ENCODE assay signal across 22 cellular contexts in genomic region chr2:228507231-228507824, GRCh38.
DNase-seq lines count a peak whose midpoint lies in the region; TF ChIP-seq lines count a peak whose summit lies in the region.
"Had no signal": no experiment of that assay in that cellular context is flagged by ENCODE, and none has a peak within 500 bp of the region (broad histone marks: within the 10 kb centered on the region; RNA-seq: fewer than 3 reads in every experiment).

No MANE protein-coding gene starts in this region.

- no peaks in the 10 kb centered on the region for H3K9me3 ChIP-seq in HUES48 (ENCODE audit: control insufficient read depth, insufficient read depth, low read length)
- H3K9me3 ChIP-seq in adrenal gland (replicated peaks in 1 of 3), result no peaks in the 10 kb centered on the region
- H3K9me3 ChIP-seq in iPS-18a (ENCODE audit: control insufficient read depth, low read depth, low read length), result no peaks in the 10 kb centered on the region
- H3K9me3 ChIP-seq in smooth muscle cell (replicated peaks; ENCODE audit: low read depth), result no peaks in the 10 kb centered on the region
- H3K9me3 ChIP-seq: A549, HAP-1 had no signal

- no peak for TF ChIP-seq CTCF in adrenal gland (IDR thresholded peaks at IDR 0.05)
- no peak for TF ChIP-seq CTCF in progenitor cell of endocrine pancreas (IDR thresholded peaks at IDR 0.05; ENCODE audit: unreplicated experiment)
- TF ChIP-seq CTCF in smooth muscle cell (IDR thresholded peaks at IDR 0.05; ENCODE audit: borderline replicate concordance, insufficient read depth, poor library complexity, severe bottlenecking), result no peak
- no peak for TF ChIP-seq CTCF in coronary artery (IDR thresholded peaks at IDR 0.05)

- no peak for DNase-seq in adrenal gland
- DNase-seq in progenitor cell of endocrine pancreas (ENCODE audit: low spot score, unreplicated experiment), result no peak
- DNase-seq in smooth muscle cell (lab: John Stamatoyannopoulos, UW; ENCODE audit: unreplicated experiment), result no peak
- DNase-seq in coronary artery (ENCODE audit: low spot score), result no peak
- DNase-seq in NCI-H2227 (lab: John Stamatoyannopoulos, UW; ENCODE audit: unreplicated experiment), result no peak
- DNase-seq: EL, IMR-90, NCI-H1105, NCI-H2029 treated with DMSO at 0.1 percent for 48 hours, NCI-H2171, NCI-H524 treated with DMSO at 0.1 percent for 48 hours, PC-3, RPMI8226, SHP77 had no signal

- H3K27me3 Mint-ChIP-seq in progenitor cell of endocrine pancreas, result no peaks in the 10 kb centered on the region
- H3K27me3 Mint-ChIP-seq: B cell had no signal

- H2AFZ ChIP-seq in smooth muscle cell (ENCODE audit: low read depth), result no peak overlapping the region

- no peaks in the 10 kb centered on the region for H3F3A ChIP-seq in smooth muscle cell (ENCODE audit: low read depth)

- no peaks in the 10 kb centered on the region for H3K9me3 Mint-ChIP-seq in progenitor cell of endocrine pancreas (ENCODE audit: low read depth)

- peaks cover 20% of the 10 kb centered on the region for H3K4me1 Mint-ChIP-seq in progenitor cell of endocrine pancreas (ENCODE audit: low read depth)
- H3K4me1 Mint-ChIP-seq: B cell, CD14-positive monocyte had no signal

- no peak overlapping the region for H3K4me3 Mint-ChIP-seq in progenitor cell of endocrine pancreas (ENCODE audit: low read depth)
- H3K4me3 Mint-ChIP-seq: B cell, CD14-positive monocyte had no signal

- H3K4me2 ChIP-seq in smooth muscle cell, result no peak overlapping the region
- H3K4me2 ChIP-seq: A549, KMS-11 had no signal

- H3K9ac ChIP-seq in HUES48 (ENCODE audit: low read depth, low read length) (peak overlapping the region; percentile 13; the same call in 1 of the 2 replicates), iPS-18a (ENCODE audit: low read length) (no peak overlapping the region), smooth muscle cell (ENCODE audit: low read depth) (no peak overlapping the region)
- H3K9ac ChIP-seq: KMS-11 had no signal

- peak overlapping the region; percentile 0 for H3K27ac Mint-ChIP-seq in progenitor cell of endocrine pancreas
- H3K27ac Mint-ChIP-seq: B cell, CD14-positive monocyte had no signal

- H3K4me1 ChIP-seq in HUES48 (ENCODE audit: control insufficient read depth, insufficient read depth, low read length) (peaks cover 47% of the 10 kb centered on the region), adrenal gland (replicated peaks in 1 of 2) (peaks cover 41 to 43% of the 10 kb centered on the region in 2 donors), iPS-18a (ENCODE audit: control insufficient read depth, low read depth, low read length) (peaks cover 32% of the 10 kb centered on the region), smooth muscle cell (ENCODE audit: low read depth) (no peaks in the 10 kb centered on the region)
- H3K4me1 ChIP-seq: A549, HAP-1 had no signal

- no peaks in the 10 kb centered on the region for H3K27me3 ChIP-seq in HUES48 (ENCODE audit: control insufficient read depth, insufficient read depth, low read length)
- H3K27me3 ChIP-seq in adrenal gland, result no peaks in the 10 kb centered on the region
- no peaks in the 10 kb centered on the region for H3K27me3 ChIP-seq in iPS-18a (ENCODE audit: control insufficient read depth, insufficient read depth, low read length)
- H3K27me3 ChIP-seq in smooth muscle cell (ENCODE audit: low read depth), result no peaks in the 10 kb centered on the region

- H3K36me3 Mint-ChIP-seq in progenitor cell of endocrine pancreas (ENCODE audit: insufficient read depth), result no peaks in the 10 kb centered on the region
- H3K36me3 Mint-ChIP-seq: CD14-positive monocyte had no signal

- 48 to 64% (median 54%) methylated on average over 6 of the region's 6 CpGs for WGBS in adrenal gland, 4 donors
- WGBS in smooth muscle cell (ENCODE audit: low lambda C conversion rate), result 52% methylated on average over 6 of the region's 6 CpGs

- H3K36me3 ChIP-seq in HUES48 (ENCODE audit: control insufficient read depth, insufficient read depth, low read length) (no peaks in the 10 kb centered on the region), adrenal gland (replicated peaks in 1 of 2) (no peaks in the 10 kb centered on the region), iPS-18a (ENCODE audit: control insufficient read depth, low read depth, low read length) (no peaks in the 10 kb centered on the region), smooth muscle cell (ENCODE audit: low read depth) (no peaks in the 10 kb centered on the region)
- H3K36me3 ChIP-seq: HAP-1 had no signal

- no peaks in the 10 kb centered on the region for H3K79me2 ChIP-seq in smooth muscle cell (ENCODE audit: low read depth)

- H4K20me1 ChIP-seq in smooth muscle cell (ENCODE audit: low read depth), result no peaks in the 10 kb centered on the region

- intact Hi-C loops in adrenal gland (cut with DNase I), result loop anchor here in 1 of 2 donors (10.0 kb wide), 1 partner anchor 47 kb away; no protein-coding TSS in a partner anchor

- no peak overlapping the region for H3K4me3 ChIP-seq in HUES48 (ENCODE audit: low read depth, low read length)
- H3K4me3 ChIP-seq in adrenal gland, result no peak overlapping the region
- H3K4me3 ChIP-seq in iPS-18a (ENCODE audit: low read length), result peak overlapping the region; percentile 35
- H3K4me3 ChIP-seq in smooth muscle cell, result no peak overlapping the region
- H3K4me3 ChIP-seq in coronary artery, result no peak overlapping the region
- H3K4me3 ChIP-seq: A549, HAP-1 had no signal

- H3K27ac ChIP-seq in HUES48 (ENCODE audit: low read depth, low read length), result peak overlapping the region; percentile 94
- H3K27ac ChIP-seq in adrenal gland, result peak overlapping the region in 4 of 5 donors; percentile 49 to 70 (median 53)
- peak overlapping the region; percentile 55 for H3K27ac ChIP-seq in iPS-18a (ENCODE audit: low read length)
- no peak overlapping the region for H3K27ac ChIP-seq in smooth muscle cell (ENCODE audit: low read depth)
- H3K27ac ChIP-seq in coronary artery, result no peak overlapping the region
- H3K27ac ChIP-seq: A549, HL-60, KMS-11 had no signal

- no peak for TF ChIP-seq POLR2A in adrenal gland (IDR thresholded peaks at IDR 0.05)

Comparison
In these comparisons a context has a peak if more than half of its experiments do, and no peak if none do; other contexts are left out.
1. H3K27ac ChIP-seq: peak in HUES48 (single experiment), adrenal gland (4 of 5) and iPS-18a (single experiment); none in smooth muscle cell (single experiment) and coronary artery (0 of 2).